26 cellular contexts compared by ENCODE assay signal in genomic region chr13:21576424-21576823, GRCh38. TPM values are rescaled to one million over a fixed set of nuclear protein-coding genes. Genes with fewer than 3 reads are reported as not detected.
DNase-seq lines count a peak whose midpoint lies in the region; ATAC-seq, FAIRE-seq and TF ChIP-seq lines count a peak whose summit lies in the region.
"Had no signal": no experiment of that assay in that cellular context is flagged by ENCODE, and none has a peak within 500 bp of the region (broad histone marks: within the 10 kb centered on the region; RNA-seq: fewer than 3 reads in every experiment).

No MANE protein-coding gene starts in this region.

- no peak overlapping the region for H2BK20ac ChIP-seq in IMR-90 (ENCODE audit: low read depth, low read length)

- no TSS peak for BruUV-seq in IMR-90 (replicated peaks; lab: Mats Ljungman, UMichigan)

- peaks cover 3% of the 10 kb centered on the region; the same call in 1 of the 2 replicates for H3K4me1 ChIP-seq in DND-41 (ENCODE audit: insufficient read depth, low read length)
- peaks cover 1% of the 10 kb centered on the region for H3K4me1 ChIP-seq in IMR-90 (ENCODE audit: control insufficient read depth, insufficient read depth, low read length)
- H3K4me1 ChIP-seq in astrocyte (ENCODE audit: insufficient read depth, low read length): no peaks in the 10 kb centered on the region
- H3K4me1 ChIP-seq in mesenchymal stem cell (ENCODE audit: control insufficient read depth, insufficient read depth, low read depth, low read length): peaks cover 2% of the 10 kb centered on the region
- H3K4me1 ChIP-seq: breast epithelium, lower lobe of right lung, pancreas had no signal

- no peak overlapping the region for H2BK12ac ChIP-seq in mesenchymal stem cell (ENCODE audit: low read length in 2 of 2)

- H2BK120ac ChIP-seq in IMR-90 (ENCODE audit: low read depth, low read length) (no peak overlapping the region), mesenchymal stem cell (ENCODE audit: low read depth, low read length) (no peak overlapping the region)

- H3K4me2 ChIP-seq in DND-41 (ENCODE audit: insufficient read depth, low read length) (no peak overlapping the region), IMR-90 (ENCODE audit: low read depth, low read length) (no peak overlapping the region; the same call in 1 of the 2 replicates), astrocyte (ENCODE audit: low read length) (no peak overlapping the region), mesenchymal stem cell (ENCODE audit: low read length, poor library complexity, severe bottlenecking) (no peak overlapping the region)

- H3K9ac ChIP-seq in DND-41 (ENCODE audit: low read depth, low read length): no peak overlapping the region
- no peak overlapping the region for H3K9ac ChIP-seq in IMR-90 (ENCODE audit: low read depth, low read length)
- H3K9ac ChIP-seq in astrocyte (ENCODE audit: low read length): no peak overlapping the region
- H3K9ac ChIP-seq in mesenchymal stem cell (ENCODE audit: low read length): no peak overlapping the region

- CTCF ChIA-PET in IMR-90 (lab: Yijun Ruan, JAX): interaction anchor here (0.7 to 0.9 kb wide), 2 partner anchors 8 to 62 kb away, joined by 3 read pairs; no protein-coding TSS in a partner anchor

- H3K4me3 Mint-ChIP-seq in astrocyte (ENCODE audit: unreplicated experiment): no peak overlapping the region
- H3K4me3 Mint-ChIP-seq: CD14-positive monocyte, T-cell had no signal

- no peak for TF ChIP-seq RAD21 in IMR-90 (IDR thresholded peaks at IDR 0.05; ENCODE audit: low read length)

- H3K14ac ChIP-seq in IMR-90 (replicated peaks; ENCODE audit: low read depth, low read length): no peak overlapping the region
- H3K14ac ChIP-seq in mesenchymal stem cell (ENCODE audit: low read length in 2 of 2): no peak overlapping the region

- H3K9me3 Mint-ChIP-seq in astrocyte (ENCODE audit: unreplicated experiment): no peaks in the 10 kb centered on the region
- H3K9me3 Mint-ChIP-seq: CD14-positive monocyte, T-cell had no signal

- in situ Hi-C loops in IMR-90 (cut with MboI; ENCODE audit: low sequenced_read_pairs): no loop called here

- H2AK9ac ChIP-seq in IMR-90 (replicated peaks; ENCODE audit: low read depth, low read length, poor library complexity): no peak overlapping the region

- H3K4me1 Mint-ChIP-seq in astrocyte (ENCODE audit: low read depth, unreplicated experiment): peaks cover 26% of the 10 kb centered on the region

- DNase-seq in DND-41 (no peak), IMR-90 (peak; percentile 33), astrocyte (ENCODE audit: low read depth) (no peak), mesenchymal stem cell (peak; percentile 11), NCI-H69 (lab: John Stamatoyannopoulos, UW) (no peak)
- DNase-seq in activated CD8-positive, alpha-beta memory T cell treated with anti-CD3 and anti-CD28 coated beads, Interleukin-2, amount 50 U/mL, for 4 hours: no peak
- DNase-seq: ACHN; activated CD4-positive, alpha-beta T cell treated with anti-CD3 and anti-CD28 coated beads, Interleukin-2, amount 50 U/mL, for 4 hours; activated gamma-delta T cell; adrenal gland; cortex of kidney; hippocampal formation; islet precursor cell; lower lobe of right lung; NCI-H1436; NCI-H526 treated with DMSO at 0.1 percent for 48 hours; pancreas; right cardiac atrium; stimulated activated CD4-positive, alpha-beta T cell treated with anti-CD3 and anti-CD28 coated beads, Interleukin-15, amount 100 ng/mL, for 24 hours; T-cell; WERI-Rb-1 had no signal

- H3K36me3 ChIP-seq in DND-41 (ENCODE audit: insufficient read depth, low read length) (no peaks in the 10 kb centered on the region), IMR-90 (ENCODE audit: control insufficient read depth, insufficient read depth, low read length) (no peaks in the 10 kb centered on the region), astrocyte (ENCODE audit: insufficient read depth, low read length) (no peaks in the 10 kb centered on the region), mesenchymal stem cell (ENCODE audit: control insufficient read depth in 1 of 2, insufficient read depth in 2 of 2, low read depth in 1 of 2, low read length in 2 of 2) (no peaks in the 10 kb centered on the region)
- H3K36me3 ChIP-seq: adrenal gland, breast epithelium, lower lobe of right lung, pancreas, WERI-Rb-1 had no signal

- H3K4me3 ChIP-seq in DND-41 (ENCODE audit: low read depth in 1 of 2, low read length in 2 of 2): no peak overlapping the region
- no peak overlapping the region for H3K4me3 ChIP-seq in IMR-90 (ENCODE audit: insufficient read depth, low read depth, low read length)
- H3K4me3 ChIP-seq in astrocyte (ENCODE audit: insufficient read depth, low read depth, low read length): no peak overlapping the region
- no peak overlapping the region for H3K4me3 ChIP-seq in mesenchymal stem cell (ENCODE audit: insufficient read depth in 1 of 2, low read depth in 1 of 2, low read length in 2 of 2)
- H3K4me3 ChIP-seq: adrenal gland, breast epithelium, lower lobe of right lung, pancreas had no signal

- H3K9me3 ChIP-seq in DND-41 (ENCODE audit: insufficient read depth, low read length, severe bottlenecking) (no peaks in the 10 kb centered on the region), IMR-90 (ENCODE audit: control insufficient read depth, insufficient read depth, low read length) (no peaks in the 10 kb centered on the region), astrocyte (ENCODE audit: insufficient read depth, low read depth, low read length) (no peaks in the 10 kb centered on the region), mesenchymal stem cell (ENCODE audit: control insufficient read depth, low read length) (no peaks in the 10 kb centered on the region)
- H3K9me3 ChIP-seq: adrenal gland, breast epithelium, lower lobe of right lung, pancreas had no signal

- POLR2A ChIA-PET in IMR-90 (lab: Charles Lee; ENCODE audit: unreplicated experiment): no interaction called here

- H3K36me3 Mint-ChIP-seq in astrocyte (ENCODE audit: low read depth, unreplicated experiment): no peaks in the 10 kb centered on the region

- peak overlapping the region; percentile 55 for H3K27ac Mint-ChIP-seq in astrocyte (ENCODE audit: unreplicated experiment)
- H3K27ac Mint-ChIP-seq: T-cell had no signal

- H4K20me1 ChIP-seq in DND-41 (ENCODE audit: insufficient read depth, low read length) (peaks cover 3% of the 10 kb centered on the region; the same call in 1 of the 2 replicates), IMR-90 (ENCODE audit: insufficient read depth, low read length) (peaks cover 3% of the 10 kb centered on the region; the same call in 1 of the 2 replicates), astrocyte (ENCODE audit: insufficient read depth, low read length) (no peaks in the 10 kb centered on the region)

- no peak for TF ChIP-seq POLR2A in IMR-90 (IDR thresholded peaks at IDR 0.05; ENCODE audit: low read depth, low read length)

- H3K4ac ChIP-seq in IMR-90 (ENCODE audit: low read depth, low read length) (no peak overlapping the region), mesenchymal stem cell (ENCODE audit: low read depth in 1 of 2, low read length in 2 of 2) (no peak overlapping the region)

- H3K18ac ChIP-seq in IMR-90 (ENCODE audit: low read depth, low read length) (no peak overlapping the region), mesenchymal stem cell (ENCODE audit: low read depth in 1 of 2, low read length in 2 of 2) (no peak overlapping the region)

- H4K8ac ChIP-seq in IMR-90 (ENCODE audit: low read depth in 2 of 2, low read length in 2 of 2): no peak overlapping the region
- no peak overlapping the region for H4K8ac ChIP-seq in mesenchymal stem cell (ENCODE audit: low read length)

- H2BK5ac ChIP-seq in IMR-90 (ENCODE audit: low read depth, low read length, poor library complexity, severe bottlenecking) (peak overlapping the region; percentile 15), mesenchymal stem cell (ENCODE audit: low read depth, low read length, poor library complexity, severe bottlenecking) (no peak overlapping the region)

- no peak overlapping the region for H4K91ac ChIP-seq in IMR-90 (ENCODE audit: insufficient read depth, low read depth, low read length)
- H4K91ac ChIP-seq in mesenchymal stem cell (ENCODE audit: low read length): no peak overlapping the region

- H3K9me1 ChIP-seq in IMR-90 (ENCODE audit: insufficient read depth, low read length): peaks cover 3% of the 10 kb centered on the region; the same call in 1 of the 2 replicates

- H2AFZ ChIP-seq in DND-41 (ENCODE audit: low read depth, low read length) (no peak overlapping the region), IMR-90 (replicated peaks; ENCODE audit: low read length, poor library complexity) (no peak overlapping the region), astrocyte (ENCODE audit: low read depth, low read length) (no peak overlapping the region), mesenchymal stem cell (ENCODE audit: low read depth, low read length) (no peak overlapping the region)

- no peak overlapping the region for H2BK15ac ChIP-seq in IMR-90 (ENCODE audit: low read depth, low read length)
- H2BK15ac ChIP-seq in mesenchymal stem cell (ENCODE audit: low read depth, poor library complexity, severe bottlenecking): no peak overlapping the region

- H3K27ac ChIP-seq in DND-41 (ENCODE audit: low read length) (no peak overlapping the region), IMR-90 (ENCODE audit: insufficient read depth, low read length) (no peak overlapping the region), astrocyte (ENCODE audit: low read depth, low read length) (no peak overlapping the region), mesenchymal stem cell (ENCODE audit: low read length, poor library complexity, severe bottlenecking) (peak overlapping the region; percentile 43)
- H3K27ac ChIP-seq: adrenal gland, breast epithelium, lower lobe of right lung, pancreas, WERI-Rb-1 had no signal

- H3K79me1 ChIP-seq in IMR-90 (ENCODE audit: low read depth in 1 of 2, low read length in 2 of 2): peaks cover 17 to 54% of the 10 kb centered on the region in 2 experiments
- peaks cover 14% of the 10 kb centered on the region for H3K79me1 ChIP-seq in mesenchymal stem cell (replicated peaks; ENCODE audit: low read length, poor library complexity, severe bottlenecking)

- peaks cover 62% of the 10 kb centered on the region for H3K79me2 ChIP-seq in DND-41 (ENCODE audit: insufficient read depth, low read length)
- peaks cover 27% of the 10 kb centered on the region for H3K79me2 ChIP-seq in astrocyte (ENCODE audit: insufficient read depth, low read length)

- intact Hi-C loops in IMR-90 (cut with micrococcal nuclease): no loop called here

- no peak overlapping the region for H3K56ac ChIP-seq in IMR-90 (ENCODE audit: extremely low read depth, insufficient read depth, low read length)

- TF ChIP-seq CTCF in DND-41 (IDR thresholded peaks at IDR 0.05; ENCODE audit: borderline replicate concordance, extremely low read depth, low read length, poor library complexity, severe bottlenecking) (no peak), IMR-90 (conservative IDR thresholded peaks at IDR 0.05; ENCODE audit: low read depth, low read length) (no peak), astrocyte (IDR thresholded peaks at IDR 0.05; ENCODE audit: insufficient read depth, low read depth, low read length) (no peak)

- ATAC-seq in DND-41 (ENCODE audit: insufficient read depth, low read depth): peak; percentile 50; the same call in 1 of the 3 replicates
- ATAC-seq in IMR-90 (ENCODE audit: low read depth): peak; percentile 73
- no peak for ATAC-seq in GM18519 (IDR thresholded peaks at IDR 0.05; ENCODE audit: low FRiP score, unreplicated experiment)
- no peak for ATAC-seq in GM21619 (IDR thresholded peaks at IDR 0.05; ENCODE audit: unreplicated experiment)
- ATAC-seq: HCT116, lower lobe of right lung, pancreas, right cardiac atrium, T-cell had no signal

- H3K27me3 ChIP-seq in DND-41 (ENCODE audit: insufficient read depth, low read length, poor library complexity): no peaks in the 10 kb centered on the region
- no peaks in the 10 kb centered on the region for H3K27me3 ChIP-seq in IMR-90 (ENCODE audit: control insufficient read depth, insufficient read depth, low read length)
- no peaks in the 10 kb centered on the region for H3K27me3 ChIP-seq in astrocyte (ENCODE audit: insufficient read depth, low read length)
- no peaks in the 10 kb centered on the region for H3K27me3 ChIP-seq in mesenchymal stem cell (ENCODE audit: control insufficient read depth in 1 of 2, insufficient read depth in 1 of 2, low read length in 2 of 2)
- H3K27me3 ChIP-seq: adrenal gland, breast epithelium, pancreas had no signal

- H2AK5ac ChIP-seq in IMR-90 (ENCODE audit: low read depth, low read length): no peak overlapping the region
- no peak overlapping the region for H2AK5ac ChIP-seq in mesenchymal stem cell (ENCODE audit: low read length, severe bottlenecking)

- dilution Hi-C loops in IMR-90 (cut with HindIII; ENCODE audit: low sequenced_read_pairs, unreplicated experiment): no loop called here

- H3K23ac ChIP-seq in IMR-90 (ENCODE audit: low read depth, low read length) (0 out of 2 replicates have a peak overlapping the region, but pooled peaks have one; percentile 23), mesenchymal stem cell (ENCODE audit: low read length in 2 of 2) (no peak overlapping the region)

- H3K27me3 Mint-ChIP-seq in astrocyte (ENCODE audit: low read depth, unreplicated experiment): no peaks in the 10 kb centered on the region
- H3K27me3 Mint-ChIP-seq: T-cell had no signal

- no peak for FAIRE-seq in astrocyte (lab: Jason Lieb, UNC)
- FAIRE-seq: pancreas had no signal

- H4K5ac ChIP-seq in IMR-90 (ENCODE audit: low read depth, low read length): no peak overlapping the region

RNA-seq across cellular contexts. Expression of gene MICU2, which starts 27.5 kb away (rescaled TPM):
- total RNA-seq in IMR-90 (2012; rRNA removed) (14.9 and 29.2 TPM in 2 replicates), astrocyte (29.9 and 31.8 TPM in 2 replicates)
- 23.0 and 25.0 TPM in 2 replicates for polyA plus RNA-seq in IMR-90 (2012; rRNA removed)
- 19.2 and 36.9 TPM in 2 replicates for polyA plus RNA-seq in IMR-90 (2012; cell fraction: cytosol; rRNA removed)
- 33.4 and 42.3 TPM in 2 replicates for polyA plus RNA-seq in IMR-90 (2012; cell fraction: nucleus; rRNA removed; ENCODE audit: low replicate concordance)
- 30.4 TPM for polyA plus RNA-seq in mesenchymal stem cell (2013, experiment 1 of 2)
- 33.1 TPM for polyA plus RNA-seq in mesenchymal stem cell (2013, experiment 2 of 2)

Comparison
In these comparisons a context has a peak if more than half of its experiments do, and no peak if none do; other contexts are left out.
1. ATAC-seq: peak in DND-41 (single experiment) and IMR-90 (single experiment); none in GM18519 (single experiment) and GM21619 (single experiment).
2. DNase-seq: peak in IMR-90 (single experiment) and mesenchymal stem cell (single experiment); none in DND-41 (single experiment), astrocyte (single experiment), activated CD8-positive, alpha-beta memory T cell treated with anti-CD3 and anti-CD28 coated beads, Interleukin-2, amount 50 U/mL, for 4 hours (single experiment) and NCI-H69 (single experiment).